ENCODE assay signal across 8 cellular contexts in the genomic region with DNA sequence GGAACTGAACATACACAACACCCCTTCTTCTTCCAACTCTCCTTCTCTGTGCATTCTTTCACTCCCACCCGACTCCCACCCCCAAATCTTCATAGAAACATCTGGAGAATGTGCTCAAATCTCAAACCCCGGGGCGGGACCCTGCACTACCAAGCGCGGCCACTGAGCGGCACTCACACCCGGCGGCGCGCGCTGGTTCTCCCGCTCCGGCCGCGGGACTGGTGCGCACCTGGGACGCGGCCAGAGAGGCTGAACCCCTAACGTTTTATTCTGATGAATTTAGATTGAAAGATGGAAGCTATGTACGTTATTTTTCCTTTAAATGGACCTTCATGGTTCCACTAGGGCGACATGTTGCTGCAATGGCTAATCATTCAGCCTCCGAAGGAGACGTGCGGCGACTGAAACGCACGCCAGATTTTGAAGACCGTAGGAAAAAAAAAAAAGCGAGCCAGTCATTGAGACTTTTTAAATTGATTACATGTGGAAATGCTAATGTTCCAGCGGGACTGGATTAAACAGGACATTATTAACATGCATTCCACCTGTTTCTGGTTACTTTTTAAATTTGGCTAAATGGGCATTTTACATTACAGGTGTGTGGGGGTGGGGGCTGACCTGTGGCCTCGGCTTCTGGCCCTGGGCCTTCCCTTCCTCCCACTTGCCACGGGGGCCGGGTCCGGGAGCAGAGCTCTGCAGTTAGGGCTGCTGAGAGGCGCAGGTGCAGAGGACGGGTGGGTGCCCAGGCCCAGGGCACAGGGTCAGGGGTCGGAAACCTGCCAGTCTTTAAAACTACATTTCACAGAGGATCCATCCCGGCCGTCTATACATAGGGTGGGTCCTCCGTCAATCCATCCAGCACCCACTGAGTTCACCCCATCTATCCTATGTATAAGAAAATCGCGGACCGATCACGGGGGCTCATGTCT.
A peak's percentile ranks its signal among the peaks of the same experiment; 100 is the strongest.
DNase-seq lines count a peak whose midpoint lies in the region; ATAC-seq and TF ChIP-seq lines count a peak whose summit lies in the region.

No MANE protein-coding gene starts in this region.

- H3K36me3 ChIP-seq in ascending aorta, result no peaks in the 10 kb centered on the region

- no peaks in the 10 kb centered on the region for H3K4me1 ChIP-seq in ascending aorta

- peak; percentile 74 to 91 (median 86) for TF ChIP-seq CTCF in ascending aorta (IDR thresholded peaks at IDR 0.05)

- H3K27me3 ChIP-seq in ascending aorta, result no peaks in the 10 kb centered on the region

- H3K9me3 ChIP-seq in ascending aorta, result peaks cover 2 to 3% of the 10 kb centered on the region in 2 donors

- intact Hi-C loops in ascending aorta (cut with DNase I), result loop anchor here (1.0 to 2.0 kb wide), 2 partner anchors 106 to 154 kb away; a partner anchor contains a TSS

- no peak overlapping the region for H3K27ac ChIP-seq in ascending aorta

- peak; percentile 72 for ATAC-seq in HG02642 (IDR thresholded peaks at IDR 0.05; ENCODE audit: poor library complexity, unreplicated experiment)

- peak; percentile 56 for DNase-seq in ELR (ENCODE audit: low read depth)
- DNase-seq in T-helper 1 cell, result peak in 3 of 5 donors; percentile 35 to 43 (median 41)
- peak in 1 of 2 donors; percentile 75 for DNase-seq in ascending aorta (ENCODE audit: low spot score in 2 of 2)
- peak in 26 of 51 donors; percentile 4 to 70 (median 22) for DNase-seq in hypothalamus (lab: John Stamatoyannopoulos, UW)
- peak; percentile 31 to 81 (median 51) for DNase-seq in stimulated activated CD4-positive, alpha-beta T cell treated with anti-CD3 and anti-CD28 coated beads, Interleukin-12 subunit alpha, Interleukin-12 subunit beta, amount 100 ng/mL, for 48 hours (ENCODE audit: low read depth in 2 of 3, low spot score in 1 of 3)
- no peak for DNase-seq in SIG-M5 (lab: John Stamatoyannopoulos, UW)
- DNase-seq in NCI-H146 treated with DMSO at 0.1 percent for 48 hours (lab: John Stamatoyannopoulos, UW; ENCODE audit: unreplicated experiment), result no peak

- no peak overlapping the region for H3K4me3 ChIP-seq in ascending aorta

Comparison
In these comparisons a context has a peak if more than half of its experiments do, and no peak if none do; other contexts are left out.
1. DNase-seq: peak in ELR (single experiment), T-helper 1 cell (3 of 5), hypothalamus (26 of 51) and stimulated activated CD4-positive, alpha-beta T cell treated with anti-CD3 and anti-CD28 coated beads, Interleukin-12 subunit alpha, Interleukin-12 subunit beta, amount 100 ng/mL, for 48 hours (3 of 3); none in SIG-M5 (single experiment) and NCI-H146 treated with DMSO at 0.1 percent for 48 hours (single experiment).